Comparison of ENCODE assay signal across 1 cellular context in the genomic region with DNA sequence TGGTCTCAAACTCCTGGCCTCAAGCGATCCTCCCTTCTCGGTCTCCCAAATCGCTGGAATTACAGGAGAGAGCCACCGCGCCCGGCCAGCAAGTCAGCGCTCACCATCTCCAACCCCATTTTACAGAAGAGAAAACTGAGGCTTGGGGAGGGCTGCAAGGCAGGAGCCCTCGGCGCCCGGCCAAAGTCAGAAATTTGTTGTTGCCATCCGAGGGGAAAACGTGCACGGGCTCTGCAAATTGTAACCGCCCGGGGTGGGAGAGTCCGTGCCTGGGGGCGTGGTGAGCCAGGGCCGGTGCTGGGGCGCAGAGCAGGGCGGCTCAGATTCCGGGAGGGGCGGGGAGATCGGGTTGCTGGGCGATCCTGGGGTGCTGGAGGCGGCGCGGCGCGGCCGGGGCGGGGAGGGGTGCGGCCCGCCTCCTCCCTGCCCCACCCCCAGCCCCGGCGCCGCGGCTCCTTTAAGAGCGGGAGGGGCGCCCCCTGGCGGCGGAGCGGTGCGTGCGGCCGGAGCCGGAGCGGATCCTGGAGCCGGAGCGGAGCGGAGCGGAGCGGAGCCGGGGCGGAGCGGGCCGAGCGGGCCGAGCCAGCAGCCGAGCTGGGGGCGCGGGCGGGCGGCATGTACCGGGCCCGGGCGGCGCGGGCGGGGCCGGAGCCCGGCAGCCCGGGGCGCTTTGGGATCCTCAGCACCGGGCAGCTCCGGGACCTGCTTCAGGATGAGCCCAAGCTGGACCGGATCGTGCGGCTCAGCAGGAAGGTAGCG.
TF ChIP-seq lines count a peak whose summit lies in the region.

A gene with protein sequence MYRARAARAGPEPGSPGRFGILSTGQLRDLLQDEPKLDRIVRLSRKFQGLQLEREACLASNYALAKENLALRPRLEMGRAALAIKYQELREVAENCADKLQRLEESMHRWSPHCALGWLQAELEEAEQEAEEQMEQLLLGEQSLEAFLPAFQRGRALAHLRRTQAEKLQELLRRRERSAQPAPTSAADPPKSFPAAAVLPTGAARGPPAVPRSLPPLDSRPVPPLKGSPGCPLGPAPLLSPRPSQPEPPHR (plus strand): TSS at position 488 of the 759 bp plus-strand sequence. CDS start 128 bp downstream, at position 616.

TF ChIP-seq in HCT116, 20 proteins besides CTCF, POLR2A, EP300 and RAD21 (continued from another document):
- TF ChIP-seq, protein P1, sequence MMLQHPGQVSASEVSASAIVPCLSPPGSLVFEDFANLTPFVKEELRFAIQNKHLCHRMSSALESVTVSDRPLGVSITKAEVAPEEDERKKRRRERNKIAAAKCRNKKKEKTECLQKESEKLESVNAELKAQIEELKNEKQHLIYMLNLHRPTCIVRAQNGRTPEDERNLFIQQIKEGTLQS (IDR thresholded peaks at IDR 0.05): no peak
- TF ChIP-seq, protein P2, sequence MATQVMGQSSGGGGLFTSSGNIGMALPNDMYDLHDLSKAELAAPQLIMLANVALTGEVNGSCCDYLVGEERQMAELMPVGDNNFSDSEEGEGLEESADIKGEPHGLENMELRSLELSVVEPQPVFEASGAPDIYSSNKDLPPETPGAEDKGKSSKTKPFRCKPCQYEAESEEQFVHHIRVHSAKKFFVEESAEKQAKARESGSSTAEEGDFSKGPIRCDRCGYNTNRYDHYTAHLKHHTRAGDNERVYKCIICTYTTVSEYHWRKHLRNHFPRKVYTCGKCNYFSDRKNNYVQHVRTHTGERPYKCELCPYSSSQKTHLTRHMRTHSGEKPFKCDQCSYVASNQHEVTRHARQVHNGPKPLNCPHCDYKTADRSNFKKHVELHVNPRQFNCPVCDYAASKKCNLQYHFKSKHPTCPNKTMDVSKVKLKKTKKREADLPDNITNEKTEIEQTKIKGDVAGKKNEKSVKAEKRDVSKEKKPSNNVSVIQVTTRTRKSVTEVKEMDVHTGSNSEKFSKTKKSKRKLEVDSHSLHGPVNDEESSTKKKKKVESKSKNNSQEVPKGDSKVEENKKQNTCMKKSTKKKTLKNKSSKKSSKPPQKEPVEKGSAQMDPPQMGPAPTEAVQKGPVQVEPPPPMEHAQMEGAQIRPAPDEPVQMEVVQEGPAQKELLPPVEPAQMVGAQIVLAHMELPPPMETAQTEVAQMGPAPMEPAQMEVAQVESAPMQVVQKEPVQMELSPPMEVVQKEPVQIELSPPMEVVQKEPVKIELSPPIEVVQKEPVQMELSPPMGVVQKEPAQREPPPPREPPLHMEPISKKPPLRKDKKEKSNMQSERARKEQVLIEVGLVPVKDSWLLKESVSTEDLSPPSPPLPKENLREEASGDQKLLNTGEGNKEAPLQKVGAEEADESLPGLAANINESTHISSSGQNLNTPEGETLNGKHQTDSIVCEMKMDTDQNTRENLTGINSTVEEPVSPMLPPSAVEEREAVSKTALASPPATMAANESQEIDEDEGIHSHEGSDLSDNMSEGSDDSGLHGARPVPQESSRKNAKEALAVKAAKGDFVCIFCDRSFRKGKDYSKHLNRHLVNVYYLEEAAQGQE (IDR thresholded peaks at IDR 0.05; ENCODE audit: low read depth): no peak
- no peak for TF ChIP-seq CEBPB (IDR thresholded peaks at IDR 0.05; ENCODE audit: low read depth)
- TF ChIP-seq YY1 (IDR thresholded peaks at IDR 0.05; ENCODE audit: extremely low read depth, insufficient replicate concordance, low read depth, low read length): peak; percentile 70
- TF ChIP-seq TCF7L2 (IDR thresholded peaks at IDR 0.05; ENCODE audit: borderline replicate concordance, extremely low read depth, insufficient read depth, insufficient read length): peak; percentile 40
- no peak; the same call in 1 of the 2 replicates for TF ChIP-seq ZFX (IDR thresholded peaks at IDR 0.05)
- peak; percentile 63; the same call in 1 of the 2 replicates for TF ChIP-seq CBX3 (IDR thresholded peaks at IDR 0.05; ENCODE audit: low read depth)
- TF ChIP-seq, protein P3, sequence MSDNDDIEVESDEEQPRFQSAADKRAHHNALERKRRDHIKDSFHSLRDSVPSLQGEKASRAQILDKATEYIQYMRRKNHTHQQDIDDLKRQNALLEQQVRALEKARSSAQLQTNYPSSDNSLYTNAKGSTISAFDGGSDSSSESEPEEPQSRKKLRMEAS (IDR thresholded peaks at IDR 0.05): peak; percentile 71
- TF ChIP-seq SRF (IDR thresholded peaks at IDR 0.05; ENCODE audit: low read depth): no peak
- TF ChIP-seq EZH2phosphoT487 (IDR thresholded peaks at IDR 0.05; ENCODE audit: borderline replicate concordance): no peak
- TF ChIP-seq ELF1 (IDR thresholded peaks at IDR 0.05; ENCODE audit: borderline replicate concordance, low read depth): no peak
TF ChIP-seq in HCT116: peak in this region for 6.
